ENCODE assay signal across 1 cellular context in the genomic region with DNA sequence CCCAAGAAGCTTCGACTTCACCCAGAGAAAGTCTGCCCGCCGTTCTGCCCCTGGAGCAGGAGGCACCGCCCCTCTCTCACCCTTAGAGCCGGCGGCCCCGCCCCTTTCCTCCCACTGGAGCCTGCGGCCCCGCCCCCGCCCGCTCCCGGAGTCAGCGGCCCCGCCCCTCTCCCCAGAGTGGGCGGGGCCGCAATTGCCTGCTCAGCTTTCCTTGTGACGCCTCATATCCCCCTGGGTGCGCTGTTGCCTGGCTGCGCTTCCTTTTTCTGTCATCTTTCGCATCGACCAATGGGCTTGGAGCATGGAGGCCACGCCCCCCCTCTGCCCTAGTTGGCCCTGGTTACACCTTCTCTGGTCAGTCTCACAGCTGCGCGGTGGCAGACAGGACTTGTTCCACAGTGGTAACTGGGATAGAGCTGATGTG.
TF ChIP-seq lines count a peak whose summit lies in the region.

No MANE protein-coding gene starts in this region.

TF ChIP-seq in K562, 482 proteins besides CTCF, POLR2A, EP300 and RAD21:
- TF ChIP-seq KAT7 (CRISPR knock-in tag; IDR thresholded peaks at IDR 0.05; ENCODE audit: borderline replicate concordance) (no peak), DIDO1 (tag; IDR thresholded peaks at IDR 0.05; ENCODE audit: low read depth) (no peak), EWSR1 (IDR thresholded peaks at IDR 0.05; ENCODE audit: borderline replicate concordance, low read depth, partially characterized antibody) (no peak), ZNF57 (CRISPR knock-in tag; IDR thresholded peaks at IDR 0.05) (no peak), SRSF9 (IDR thresholded peaks at IDR 0.05; ENCODE audit: borderline replicate concordance, low read depth, low read length) (no peak), PHF20 (IDR thresholded peaks at IDR 0.05; ENCODE audit: partially characterized antibody) (no peak), ZNF316 (IDR thresholded peaks at IDR 0.05) (no peak), YY1 (IDR thresholded peaks at IDR 0.05; ENCODE audit: borderline replicate concordance in 1 of 3, control insufficient read depth in 1 of 3, extremely low read depth in 1 of 3, insufficient read depth in 3 of 3, insufficient read length in 1 of 3, insufficient replicate concordance in 2 of 3, low read depth in 1 of 3, low read length in 2 of 3) (no peak), SIRT6 (IDR thresholded peaks at IDR 0.05; ENCODE audit: low read depth, low read length) (no peak), BMI1 (IDR thresholded peaks at IDR 0.05; ENCODE audit: low read length) (no peak), NRF1 (conservative IDR thresholded peaks at IDR 0.05 in 1 of 2, IDR thresholded peaks at IDR 0.05 in 1 of 2) (no peak), RBM14 (IDR thresholded peaks at IDR 0.05; ENCODE audit: borderline replicate concordance, insufficient read depth, low read depth, low read length) (no peak)
- TF ChIP-seq, protein P1, sequence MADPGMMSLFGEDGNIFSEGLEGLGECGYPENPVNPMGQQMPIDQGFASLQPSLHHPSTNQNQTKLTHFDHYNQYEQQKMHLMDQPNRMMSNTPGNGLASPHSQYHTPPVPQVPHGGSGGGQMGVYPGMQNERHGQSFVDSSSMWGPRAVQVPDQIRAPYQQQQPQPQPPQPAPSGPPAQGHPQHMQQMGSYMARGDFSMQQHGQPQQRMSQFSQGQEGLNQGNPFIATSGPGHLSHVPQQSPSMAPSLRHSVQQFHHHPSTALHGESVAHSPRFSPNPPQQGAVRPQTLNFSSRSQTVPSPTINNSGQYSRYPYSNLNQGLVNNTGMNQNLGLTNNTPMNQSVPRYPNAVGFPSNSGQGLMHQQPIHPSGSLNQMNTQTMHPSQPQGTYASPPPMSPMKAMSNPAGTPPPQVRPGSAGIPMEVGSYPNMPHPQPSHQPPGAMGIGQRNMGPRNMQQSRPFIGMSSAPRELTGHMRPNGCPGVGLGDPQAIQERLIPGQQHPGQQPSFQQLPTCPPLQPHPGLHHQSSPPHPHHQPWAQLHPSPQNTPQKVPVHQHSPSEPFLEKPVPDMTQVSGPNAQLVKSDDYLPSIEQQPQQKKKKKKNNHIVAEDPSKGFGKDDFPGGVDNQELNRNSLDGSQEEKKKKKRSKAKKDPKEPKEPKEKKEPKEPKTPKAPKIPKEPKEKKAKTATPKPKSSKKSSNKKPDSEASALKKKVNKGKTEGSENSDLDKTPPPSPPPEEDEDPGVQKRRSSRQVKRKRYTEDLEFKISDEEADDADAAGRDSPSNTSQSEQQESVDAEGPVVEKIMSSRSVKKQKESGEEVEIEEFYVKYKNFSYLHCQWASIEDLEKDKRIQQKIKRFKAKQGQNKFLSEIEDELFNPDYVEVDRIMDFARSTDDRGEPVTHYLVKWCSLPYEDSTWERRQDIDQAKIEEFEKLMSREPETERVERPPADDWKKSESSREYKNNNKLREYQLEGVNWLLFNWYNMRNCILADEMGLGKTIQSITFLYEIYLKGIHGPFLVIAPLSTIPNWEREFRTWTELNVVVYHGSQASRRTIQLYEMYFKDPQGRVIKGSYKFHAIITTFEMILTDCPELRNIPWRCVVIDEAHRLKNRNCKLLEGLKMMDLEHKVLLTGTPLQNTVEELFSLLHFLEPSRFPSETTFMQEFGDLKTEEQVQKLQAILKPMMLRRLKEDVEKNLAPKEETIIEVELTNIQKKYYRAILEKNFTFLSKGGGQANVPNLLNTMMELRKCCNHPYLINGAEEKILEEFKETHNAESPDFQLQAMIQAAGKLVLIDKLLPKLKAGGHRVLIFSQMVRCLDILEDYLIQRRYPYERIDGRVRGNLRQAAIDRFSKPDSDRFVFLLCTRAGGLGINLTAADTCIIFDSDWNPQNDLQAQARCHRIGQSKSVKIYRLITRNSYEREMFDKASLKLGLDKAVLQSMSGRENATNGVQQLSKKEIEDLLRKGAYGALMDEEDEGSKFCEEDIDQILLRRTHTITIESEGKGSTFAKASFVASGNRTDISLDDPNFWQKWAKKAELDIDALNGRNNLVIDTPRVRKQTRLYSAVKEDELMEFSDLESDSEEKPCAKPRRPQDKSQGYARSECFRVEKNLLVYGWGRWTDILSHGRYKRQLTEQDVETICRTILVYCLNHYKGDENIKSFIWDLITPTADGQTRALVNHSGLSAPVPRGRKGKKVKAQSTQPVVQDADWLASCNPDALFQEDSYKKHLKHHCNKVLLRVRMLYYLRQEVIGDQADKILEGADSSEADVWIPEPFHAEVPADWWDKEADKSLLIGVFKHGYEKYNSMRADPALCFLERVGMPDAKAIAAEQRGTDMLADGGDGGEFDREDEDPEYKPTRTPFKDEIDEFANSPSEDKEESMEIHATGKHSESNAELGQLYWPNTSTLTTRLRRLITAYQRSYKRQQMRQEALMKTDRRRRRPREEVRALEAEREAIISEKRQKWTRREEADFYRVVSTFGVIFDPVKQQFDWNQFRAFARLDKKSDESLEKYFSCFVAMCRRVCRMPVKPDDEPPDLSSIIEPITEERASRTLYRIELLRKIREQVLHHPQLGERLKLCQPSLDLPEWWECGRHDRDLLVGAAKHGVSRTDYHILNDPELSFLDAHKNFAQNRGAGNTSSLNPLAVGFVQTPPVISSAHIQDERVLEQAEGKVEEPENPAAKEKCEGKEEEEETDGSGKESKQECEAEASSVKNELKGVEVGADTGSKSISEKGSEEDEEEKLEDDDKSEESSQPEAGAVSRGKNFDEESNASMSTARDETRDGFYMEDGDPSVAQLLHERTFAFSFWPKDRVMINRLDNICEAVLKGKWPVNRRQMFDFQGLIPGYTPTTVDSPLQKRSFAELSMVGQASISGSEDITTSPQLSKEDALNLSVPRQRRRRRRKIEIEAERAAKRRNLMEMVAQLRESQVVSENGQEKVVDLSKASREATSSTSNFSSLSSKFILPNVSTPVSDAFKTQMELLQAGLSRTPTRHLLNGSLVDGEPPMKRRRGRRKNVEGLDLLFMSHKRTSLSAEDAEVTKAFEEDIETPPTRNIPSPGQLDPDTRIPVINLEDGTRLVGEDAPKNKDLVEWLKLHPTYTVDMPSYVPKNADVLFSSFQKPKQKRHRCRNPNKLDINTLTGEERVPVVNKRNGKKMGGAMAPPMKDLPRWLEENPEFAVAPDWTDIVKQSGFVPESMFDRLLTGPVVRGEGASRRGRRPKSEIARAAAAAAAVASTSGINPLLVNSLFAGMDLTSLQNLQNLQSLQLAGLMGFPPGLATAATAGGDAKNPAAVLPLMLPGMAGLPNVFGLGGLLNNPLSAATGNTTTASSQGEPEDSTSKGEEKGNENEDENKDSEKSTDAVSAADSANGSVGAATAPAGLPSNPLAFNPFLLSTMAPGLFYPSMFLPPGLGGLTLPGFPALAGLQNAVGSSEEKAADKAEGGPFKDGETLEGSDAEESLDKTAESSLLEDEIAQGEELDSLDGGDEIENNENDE (IDR thresholded peaks at IDR 0.05; ENCODE audit: low read depth, low read length), result no peak
- TF ChIP-seq, protein P2, sequence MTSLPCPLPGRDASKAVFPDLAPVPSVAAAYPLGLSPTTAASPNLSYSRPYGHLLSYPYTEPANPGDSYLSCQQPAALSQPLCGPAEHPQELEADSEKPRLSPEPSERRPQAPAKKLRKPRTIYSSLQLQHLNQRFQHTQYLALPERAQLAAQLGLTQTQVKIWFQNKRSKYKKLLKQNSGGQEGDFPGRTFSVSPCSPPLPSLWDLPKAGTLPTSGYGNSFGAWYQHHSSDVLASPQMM (CRISPR knock-in tag; IDR thresholded peaks at IDR 0.05), result no peak
TF ChIP-seq in K562: peak in this region for 0.
